In the genomic region with DNA sequence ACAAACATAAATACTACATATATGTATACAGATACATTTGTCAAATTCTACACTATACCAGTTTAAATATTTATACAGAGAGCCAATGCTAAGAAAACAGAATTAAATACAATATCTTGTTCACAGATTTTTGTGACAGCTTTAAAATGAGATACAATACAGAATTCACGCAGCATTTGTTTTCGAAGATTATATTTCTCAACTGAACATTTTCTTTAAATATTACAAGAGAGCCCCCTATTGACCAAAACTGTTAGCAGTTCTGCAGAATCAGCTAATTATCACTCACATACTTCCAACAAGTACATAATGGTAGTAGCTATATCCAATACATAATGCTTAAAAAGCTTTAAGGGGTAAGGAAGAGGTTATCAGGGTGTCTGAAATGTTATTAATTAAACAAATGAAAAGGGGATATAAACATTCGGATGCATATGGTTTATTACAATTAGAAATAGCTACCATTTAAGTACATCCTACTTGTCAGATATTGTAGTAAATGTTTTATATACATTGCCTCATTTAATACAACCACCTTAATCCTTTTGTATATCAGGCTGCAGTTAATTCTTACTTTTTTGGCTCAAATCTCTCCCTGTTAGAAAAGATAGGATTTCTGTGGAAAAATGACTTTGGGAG, we compare ENCODE assay signal across 9 cellular contexts. TPM values are rescaled to one million over a fixed set of nuclear protein-coding genes. Genes with fewer than 3 reads are reported as not detected.
DNase-seq lines count a peak whose midpoint lies in the region; ATAC-seq and TF ChIP-seq lines count a peak whose summit lies in the region.
"Had no signal": no experiment of that assay in that cellular context is flagged by ENCODE, and none has a peak within 500 bp of the region (broad histone marks: within the 10 kb centered on the region; RNA-seq: fewer than 3 reads in every experiment).

No MANE protein-coding gene starts in this region.

- ATAC-seq in left lung (peak; percentile 39), GM21529 (IDR thresholded peaks at IDR 0.05; ENCODE audit: unreplicated experiment) (no peak)

- H3K9me3 ChIP-seq in adrenal gland (replicated peaks in 1 of 3) (no peaks in the 10 kb centered on the region), left lung (no peaks in the 10 kb centered on the region), uterus (no peaks in the 10 kb centered on the region)

- DNase-seq in NCI-H1436 (lab: John Stamatoyannopoulos, UW): peak; percentile 43
- no peak for DNase-seq in NCI-H1436 treated with DMSO at 0.1 percent for 48 hours (lab: John Stamatoyannopoulos, UW)
- DNase-seq in NCI-H1092 (lab: John Stamatoyannopoulos, UW): peak; percentile 66
- DNase-seq in adrenal gland: no peak
- no peak for DNase-seq in left lung
- DNase-seq in uterus: no peak
- DNase-seq in NOMO-1 treated with DMSO at 0.1 percent for 48 hours (lab: John Stamatoyannopoulos, UW; ENCODE audit: unreplicated experiment): no peak

- H3K36me3 ChIP-seq in adrenal gland (replicated peaks in 1 of 2): no peaks in the 10 kb centered on the region
- H3K36me3 ChIP-seq in left lung: peaks cover 0 to 14% of the 10 kb centered on the region in 2 donors
- no peaks in the 10 kb centered on the region for H3K36me3 ChIP-seq in uterus

- TF ChIP-seq POLR2A in adrenal gland (IDR thresholded peaks at IDR 0.05) (no peak), uterus (IDR thresholded peaks at IDR 0.05) (no peak)

- no peaks in the 10 kb centered on the region for H3K4me1 ChIP-seq in adrenal gland (replicated peaks in 1 of 2)
- H3K4me1 ChIP-seq in left lung: no peaks in the 10 kb centered on the region
- no peaks in the 10 kb centered on the region for H3K4me1 ChIP-seq in uterus
- H3K4me1 ChIP-seq: parathyroid adenoma had no signal

- H3K4me3 ChIP-seq in adrenal gland: no peak overlapping the region
- no peak overlapping the region for H3K4me3 ChIP-seq in left lung
- H3K4me3 ChIP-seq in uterus: no peak overlapping the region

- no peaks in the 10 kb centered on the region for H3K27me3 ChIP-seq in adrenal gland
- no peaks in the 10 kb centered on the region for H3K27me3 ChIP-seq in left lung
- no peaks in the 10 kb centered on the region for H3K27me3 ChIP-seq in uterus

- H3K27ac ChIP-seq in adrenal gland (no peak overlapping the region), left lung (no peak overlapping the region), uterus (no peak overlapping the region)
- H3K27ac ChIP-seq: parathyroid adenoma had no signal

- 63 to 76% (median 72%) methylated on average over 3 of the region's 3 CpGs for WGBS in adrenal gland, 4 donors

- peak; percentile 26 to 63 (median 34) for TF ChIP-seq CTCF in adrenal gland (IDR thresholded peaks at IDR 0.05)
- peak; percentile 29 to 44 for TF ChIP-seq CTCF in left lung (IDR thresholded peaks at IDR 0.05)
- TF ChIP-seq CTCF in uterus (IDR thresholded peaks at IDR 0.05): peak in 2 of 4 experiments; percentile 25 to 27

- intact Hi-C loops in adrenal gland (cut with DNase I): no loop called here
- intact Hi-C loops in left lung (cut with DNase I): no loop called here
- intact Hi-C loops in uterus (cut with DNase I; ENCODE audit: low total_unique reads): no loop called here

RNA-seq across cellular contexts. Expression of a gene that starts 31.7 kb away (rescaled TPM):
- total RNA-seq in adrenal gland (10 to 100 TPM in 3 of 8 donors, 1 to 10 TPM in 5; 5.6 to 18.8 (median 9.7) TPM), left lung (10 to 100 TPM; 21.7 to 25.6 TPM), uterus (10 to 100 TPM in 2 of 4 donors, 1 to 10 TPM in 2; 6.9 to 54.9 (median 13.6) TPM)
- polyA plus RNA-seq in adrenal gland: 1 to 10 TPM; 3.8 to 8.7 (median 5.5) TPM

Comparison
In these comparisons a context has a peak if more than half of its experiments do, and no peak if none do; other contexts are left out.
1. DNase-seq: peak in NCI-H1436 (single experiment) and NCI-H1092 (single experiment); none in NCI-H1436 treated with DMSO at 0.1 percent for 48 hours (single experiment), adrenal gland (0 of 7), left lung (0 of 2), uterus (0 of 2) and NOMO-1 treated with DMSO at 0.1 percent for 48 hours (single experiment).